Comparison of ENCODE assay signal across 8 cellular contexts in genomic region chr2:263774-264492, GRCh38. TPM values are rescaled to one million over a fixed set of nuclear protein-coding genes. Genes with fewer than 3 reads are reported as not detected.
A peak's percentile ranks its signal among the peaks of the same experiment; 100 is the strongest.
DNase-seq lines count a peak whose midpoint lies in the region; ATAC-seq and TF ChIP-seq lines count a peak whose summit lies in the region.

A gene with protein sequence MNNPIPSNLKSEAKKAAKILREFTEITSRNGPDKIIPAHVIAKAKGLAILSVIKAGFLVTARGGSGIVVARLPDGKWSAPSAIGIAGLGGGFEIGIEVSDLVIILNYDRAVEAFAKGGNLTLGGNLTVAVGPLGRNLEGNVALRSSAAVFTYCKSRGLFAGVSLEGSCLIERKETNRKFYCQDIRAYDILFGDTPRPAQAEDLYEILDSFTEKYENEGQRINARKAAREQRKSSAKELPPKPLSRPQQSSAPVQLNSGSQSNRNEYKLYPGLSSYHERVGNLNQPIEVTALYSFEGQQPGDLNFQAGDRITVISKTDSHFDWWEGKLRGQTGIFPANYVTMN (minus strand): TSS chr2:264032. CDS start chr2:263984, 48 bp downstream.

- peak; percentile 82 for TF ChIP-seq POLR2A in prostate gland (IDR thresholded peaks at IDR 0.05)

- peak within 1 kb of the TSS; percentile 95 for H3K4me3 Mint-ChIP-seq in activated naive CD4-positive, alpha-beta T cell treated with anti-CD3 and anti-CD28 coated beads, Interleukin-2, amount 50 U/mL, for 24 hours

- no peaks in the 10 kb centered on the region for H3K4me1 ChIP-seq in prostate gland (replicated peaks)

- WGBS in prostate gland, result under 1% methylated on average over 59 of the region's 77 CpGs

- H3K36me3 ChIP-seq in prostate gland, result no peaks in the 10 kb centered on the region

- H3K9me3 ChIP-seq in prostate gland, result no peaks in the 10 kb centered on the region

- TF ChIP-seq CTCF in GM13977 (IDR thresholded peaks at IDR 0.05; ENCODE audit: extremely low read depth, insufficient read depth, missing control alignments) (no peak), prostate gland (IDR thresholded peaks at IDR 0.05) (no peak)

- H3K27me3 ChIP-seq in prostate gland (replicated peaks; ENCODE audit: insufficient read depth), result no peaks in the 10 kb centered on the region

- peaks cover 9% of the 10 kb centered on the region for H3K36me3 Mint-ChIP-seq in activated naive CD4-positive, alpha-beta T cell treated with anti-CD3 and anti-CD28 coated beads, Interleukin-2, amount 50 U/mL, for 24 hours

- in situ Hi-C loops in GM13977 (cut with MboI; ENCODE audit: low pct_unique_long_range_greater_than_20kb, low sequenced_read_pairs, unreplicated experiment), result no loop called here

- intact Hi-C loops in cardiac septum (cut with DNase I) (no loop called here), prostate gland (cut with DNase I) (loop anchor here (10.0 kb wide), 2 partner anchors 411 to 1551 kb away; partner anchors contain the start of gene TMEM18)

- H3K27ac Mint-ChIP-seq in activated naive CD4-positive, alpha-beta T cell treated with anti-CD3 and anti-CD28 coated beads, Interleukin-2, amount 50 U/mL, for 24 hours, result peak within 1 kb of the TSS; percentile 98

- peak within 1 kb of the TSS; percentile 92 to 93 for H3K27ac ChIP-seq in prostate gland

- peak; percentile 31 for ATAC-seq in HG02885 (IDR thresholded peaks at IDR 0.05; ENCODE audit: poor library complexity, unreplicated experiment)

- no peaks in the 10 kb centered on the region for H3K27me3 Mint-ChIP-seq in activated naive CD4-positive, alpha-beta T cell treated with anti-CD3 and anti-CD28 coated beads, Interleukin-2, amount 50 U/mL, for 24 hours

- H3K9me3 Mint-ChIP-seq in activated naive CD4-positive, alpha-beta T cell treated with anti-CD3 and anti-CD28 coated beads, Interleukin-2, amount 50 U/mL, for 24 hours, result no peaks in the 10 kb centered on the region

- H3K4me3 ChIP-seq in prostate gland, result peak within 1 kb of the TSS; percentile 72 to 80

- H3K4me1 Mint-ChIP-seq in activated naive CD4-positive, alpha-beta T cell treated with anti-CD3 and anti-CD28 coated beads, Interleukin-2, amount 50 U/mL, for 24 hours, result peaks cover 49% of the 10 kb centered on the region

- DNase-seq in GM13977 (ENCODE audit: low spot score), result peak; percentile 68
- peak; percentile 21 for DNase-seq in RPMI7951 (ENCODE audit: low read depth)
- no peak for DNase-seq in cardiac septum (ENCODE audit: low spot score)
- peak; percentile 88 for DNase-seq in prostate gland (ENCODE audit: low spot score)
- DNase-seq in H4 (ENCODE audit: low spot score), result no peak
- DNase-seq in EL, result no peak

RNA-seq across cellular contexts. Expression of the gene that starts here (rescaled TPM):
- 12.7 and 18.1 TPM in 2 replicates for total RNA-seq in RPMI7951 (2014; rRNA removed; shearing (Covaris generic))
- total RNA-seq in cardiac septum, result 12.9 TPM
- total RNA-seq in prostate gland, result 100 to 1,000 TPM in 1 of 2 donors, 10 to 100 TPM in 1; 72.4 to 117 TPM
- 3.4 and 8.0 TPM in 2 replicates for total RNA-seq in H4 (2014; rRNA removed; shearing (Covaris generic))

Comparison
In these comparisons a context has a peak if more than half of its experiments do, and no peak if none do; other contexts are left out.
1. DNase-seq: peak in GM13977 (single experiment), RPMI7951 (single experiment) and prostate gland (single experiment); none in cardiac septum (single experiment), H4 (single experiment) and EL (single experiment).